1 cellular context compared by ENCODE assay signal in genomic region chr5:140557136-140557805, GRCh38.
TF ChIP-seq lines count a peak whose summit lies in the region.

SRA1 (minus strand) TSS chr5:140557473; CDS start chr5:140557452, 21 bp downstream.

TF ChIP-seq in H1, 55 proteins besides CTCF, POLR2A, EP300 and RAD21 (continued from another document):
- TF ChIP-seq KDM4A (IDR thresholded peaks at IDR 0.05; ENCODE audit: low read depth, low read length, severe bottlenecking) = peak; percentile 52
- peak; percentile 96 for TF ChIP-seq POLR2AphosphoS5 (IDR thresholded peaks at IDR 0.05; ENCODE audit: low read depth, low read length)
- TF ChIP-seq SAP30 (IDR thresholded peaks at IDR 0.05; ENCODE audit: insufficient read depth, insufficient replicate concordance, low read length) = no peak
- TF ChIP-seq JUND (IDR thresholded peaks at IDR 0.05; ENCODE audit: low read length) = peak; percentile 38; the same call in 1 of the 2 replicates
- TF ChIP-seq TBP (IDR thresholded peaks at IDR 0.05; ENCODE audit: low read depth, low read length) = peak; percentile 83
- TF ChIP-seq GABPA (IDR thresholded peaks at IDR 0.05; ENCODE audit: borderline replicate concordance, insufficient read depth, low read length) = peak; percentile 94
- TF ChIP-seq YY1 (IDR thresholded peaks at IDR 0.05; ENCODE audit: low read depth, low read length) = peak; percentile 66; the same call in 1 of the 2 replicates
- TF ChIP-seq TCF12 (IDR thresholded peaks at IDR 0.05; ENCODE audit: low read depth, low read length) = no peak
- peak; percentile 93 for TF ChIP-seq TAF1 (IDR thresholded peaks at IDR 0.05; ENCODE audit: low read depth, low read length)
- TF ChIP-seq ATF2 (IDR thresholded peaks at IDR 0.05; ENCODE audit: low read length) = peak; percentile 59; the same call in 1 of the 2 replicates
- TF ChIP-seq, protein P1, sequence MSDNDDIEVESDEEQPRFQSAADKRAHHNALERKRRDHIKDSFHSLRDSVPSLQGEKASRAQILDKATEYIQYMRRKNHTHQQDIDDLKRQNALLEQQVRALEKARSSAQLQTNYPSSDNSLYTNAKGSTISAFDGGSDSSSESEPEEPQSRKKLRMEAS (IDR thresholded peaks at IDR 0.05) = peak; percentile 81; the same call in 1 of the 2 replicates
- no peak for TF ChIP-seq CHD7 (IDR thresholded peaks at IDR 0.05; ENCODE audit: insufficient replicate concordance, low read length)
- TF ChIP-seq BACH1 (IDR thresholded peaks at IDR 0.05; ENCODE audit: low read length) = no peak
- TF ChIP-seq, protein P2, sequence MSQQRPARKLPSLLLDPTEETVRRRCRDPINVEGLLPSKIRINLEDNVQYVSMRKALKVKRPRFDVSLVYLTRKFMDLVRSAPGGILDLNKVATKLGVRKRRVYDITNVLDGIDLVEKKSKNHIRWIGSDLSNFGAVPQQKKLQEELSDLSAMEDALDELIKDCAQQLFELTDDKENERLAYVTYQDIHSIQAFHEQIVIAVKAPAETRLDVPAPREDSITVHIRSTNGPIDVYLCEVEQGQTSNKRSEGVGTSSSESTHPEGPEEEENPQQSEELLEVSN (IDR thresholded peaks at IDR 0.05) = peak; percentile 16
- TF ChIP-seq SP1 (IDR thresholded peaks at IDR 0.05; ENCODE audit: low read depth, low read length) = no peak; the same call in 1 of the 2 replicates
- no peak for TF ChIP-seq SP2 (IDR thresholded peaks at IDR 0.05; ENCODE audit: low read length)
- TF ChIP-seq CREB1 (IDR thresholded peaks at IDR 0.05) = peak; percentile 92
- TF ChIP-seq ZNF274 (IDR thresholded peaks at IDR 0.05; ENCODE audit: borderline replicate concordance, extremely low read depth, low read length) = no peak
- TF ChIP-seq RNF2 (IDR thresholded peaks at IDR 0.05; ENCODE audit: borderline replicate concordance, low read depth, low read length, missing control alignments, poor library complexity, severe bottlenecking) = no peak
- no peak for TF ChIP-seq SUZ12 (IDR thresholded peaks at IDR 0.05; ENCODE audit: low read length)
- no peak; the same call in 1 of the 2 replicates for TF ChIP-seq CHD2 (IDR thresholded peaks at IDR 0.05; ENCODE audit: low read length)
- no peak for TF ChIP-seq BCL11A (IDR thresholded peaks at IDR 0.05; ENCODE audit: low read depth in 2 of 2, low read length in 2 of 2)
- no peak for TF ChIP-seq USF2 (IDR thresholded peaks at IDR 0.05; ENCODE audit: low read length)
- TF ChIP-seq HDAC6 (IDR thresholded peaks at IDR 0.05; ENCODE audit: low read depth, low read length) = no peak
- TF ChIP-seq GTF2F1 (IDR thresholded peaks at IDR 0.05; ENCODE audit: borderline replicate concordance, low read depth, low read length) = no peak
- TF ChIP-seq EZH2 (IDR thresholded peaks at IDR 0.05; ENCODE audit: low read depth, low read length, severe bottlenecking) = no peak
- no peak for TF ChIP-seq JUN (IDR thresholded peaks at IDR 0.05; ENCODE audit: low read depth, low read length)
- TF ChIP-seq KDM5A (IDR thresholded peaks at IDR 0.05; ENCODE audit: low read length) = no peak
- TF ChIP-seq NANOG (IDR thresholded peaks at IDR 0.05; ENCODE audit: insufficient read depth, low read depth, low read length, poor library complexity, severe bottlenecking) = no peak
- TF ChIP-seq SP4 (IDR thresholded peaks at IDR 0.05; ENCODE audit: low read length) = peak; percentile 61; the same call in 1 of the 2 replicates
- TF ChIP-seq HDAC2 (IDR thresholded peaks at IDR 0.05; ENCODE audit: borderline replicate concordance in 1 of 2, low read depth in 2 of 2, low read length in 2 of 2) = no peak
- no peak for TF ChIP-seq SIX5 (IDR thresholded peaks at IDR 0.05; ENCODE audit: low read depth, low read length)
- TF ChIP-seq FOSL1 (IDR thresholded peaks at IDR 0.05; ENCODE audit: insufficient read depth, low read depth, low read length) = no peak
- TF ChIP-seq BRCA1 (IDR thresholded peaks at IDR 0.05; ENCODE audit: low read depth, low read length) = no peak
- TF ChIP-seq EGR1 (IDR thresholded peaks at IDR 0.05; ENCODE audit: borderline replicate concordance, low read depth, low read length) = no peak; the same call in 1 of the 2 replicates
- TF ChIP-seq RXRA (IDR thresholded peaks at IDR 0.05; ENCODE audit: insufficient read depth, low read depth, low read length) = no peak
- no peak for TF ChIP-seq POU5F1 (IDR thresholded peaks at IDR 0.05; ENCODE audit: low read depth, low read length)
- TF ChIP-seq CTBP2 (IDR thresholded peaks at IDR 0.05; ENCODE audit: borderline replicate concordance, insufficient read depth, insufficient read length, low read length) = peak; percentile 65
- TF ChIP-seq RBBP5 (IDR thresholded peaks at IDR 0.05; ENCODE audit: borderline replicate concordance, low read depth, low read length) = peak; percentile 44; the same call in 1 of the 2 replicates
- TF ChIP-seq SIRT6 (IDR thresholded peaks at IDR 0.05; ENCODE audit: low read length) = no peak
- no peak for TF ChIP-seq CHD1 (IDR thresholded peaks at IDR 0.05; ENCODE audit: low read depth, low read length)
- peak; percentile 62 to 82; a peak in 3 of 4 replicates for TF ChIP-seq SIN3A (conservative IDR thresholded peaks at IDR 0.05 in 1 of 2, IDR thresholded peaks at IDR 0.05 in 1 of 2; ENCODE audit: low read depth in 1 of 2, low read length in 2 of 2)
- no peak for TF ChIP-seq CBX8 (IDR thresholded peaks at IDR 0.05; ENCODE audit: borderline replicate concordance, low read depth, low read length)
- no peak for TF ChIP-seq MAFK (IDR thresholded peaks at IDR 0.05; ENCODE audit: low read depth, low read length)
- TF ChIP-seq NRF1 (IDR thresholded peaks at IDR 0.05; ENCODE audit: low read depth, low read length) = no peak
- peak; percentile 96 for TF ChIP-seq PHF8 (conservative IDR thresholded peaks at IDR 0.05; ENCODE audit: low read depth, low read length)
- no peak for TF ChIP-seq CEBPB (IDR thresholded peaks at IDR 0.05; ENCODE audit: low read depth, low read length)
- no peak for TF ChIP-seq RFX5 (IDR thresholded peaks at IDR 0.05; ENCODE audit: borderline replicate concordance, low read depth, low read length)
- peak; percentile 60 for TF ChIP-seq ASH2L (IDR thresholded peaks at IDR 0.05; ENCODE audit: low read length)
- peak; percentile 87 for TF ChIP-seq TAF7 (optimal IDR thresholded peaks at IDR 0.05; ENCODE audit: borderline replicate concordance, low read depth, low read length)
- TF ChIP-seq SRF (IDR thresholded peaks at IDR 0.05; ENCODE audit: low read depth, low read length) = no peak
- TF ChIP-seq KDM1A (IDR thresholded peaks at IDR 0.05; ENCODE audit: borderline replicate concordance, low read length) = no peak
- no peak for TF ChIP-seq TEAD4 (IDR thresholded peaks at IDR 0.05; ENCODE audit: low read depth, low read length)
